In genomic region chr14:99930420-99931274, GRCh38 we compare ENCODE assay signal across 9 cellular contexts.
DNase-seq lines count a peak whose midpoint lies in the region; ATAC-seq, FAIRE-seq and TF ChIP-seq lines count a peak whose summit lies in the region.
"Had no signal": no experiment of that assay in that cellular context is flagged by ENCODE, and none has a peak within 500 bp of the region (broad histone marks: within the 10 kb centered on the region; RNA-seq: fewer than 3 reads in every experiment).

No MANE protein-coding gene starts in this region.

- BruUV-seq in K562 (replicated peaks; lab: Mats Ljungman, UMichigan): no TSS peak

- WGBS in K562 (ENCODE audit: insufficient coverage, low coverage, missing lambda C conversion rate): 2% methylated on average over 6 of the region's 6 CpGs

- no peak for FAIRE-seq in K562 (lab: Jason Lieb, UNC)

- H3K4me2 ChIP-seq in K562 (ENCODE audit: insufficient read depth, low read length): no peak overlapping the region

- ATAC-seq in GM18511 (IDR thresholded peaks at IDR 0.05; ENCODE audit: unreplicated experiment): peak; percentile 88
- peak; percentile 61 for ATAC-seq in GM19467 (IDR thresholded peaks at IDR 0.05; ENCODE audit: unreplicated experiment)
- peak; percentile 72 for ATAC-seq in HG03175 (IDR thresholded peaks at IDR 0.05; ENCODE audit: unreplicated experiment)
- ATAC-seq in K562: no peak
- no peak for ATAC-seq in sciatic nerve

- peaks cover 12% of the 10 kb centered on the region for H3K36me3 Mint-ChIP-seq in osteocyte (ENCODE audit: unreplicated experiment)

- no peaks in the 10 kb centered on the region for H3K4me1 Mint-ChIP-seq in osteocyte (ENCODE audit: unreplicated experiment)

- no peaks in the 10 kb centered on the region for H3K27me3 Mint-ChIP-seq in osteocyte (ENCODE audit: unreplicated experiment)

- no peaks in the 10 kb centered on the region for H3K79me2 ChIP-seq in K562 (ENCODE audit: control insufficient read depth, insufficient read depth, low read length)

- H3K9me3 ChIP-seq in K562 (replicated peaks; ENCODE audit: control insufficient read depth, insufficient read depth, low read depth, low read length): no peaks in the 10 kb centered on the region

- no peak overlapping the region for H3K27ac Mint-ChIP-seq in osteocyte (ENCODE audit: unreplicated experiment)

- POLR2A ChIA-PET in K562 (lab: Yijun Ruan, JAX): interaction anchor here (0.6 kb wide), 3 partner anchors 14 to 18 kb away, joined by 3 to 4 read pairs (median 3); no protein-coding TSS in a partner anchor

- TF ChIP-seq CTCF in K562 (IDR thresholded peaks at IDR 0.05 in 2 of 3, conservative IDR thresholded peaks at IDR 0.05 in 1 of 3; ENCODE audit: insufficient read depth in 2 of 3, low read depth in 1 of 3, low read length in 3 of 3) (no peak), osteocyte (IDR thresholded peaks at IDR 0.05) (no peak)

- H3K4me3 Mint-ChIP-seq in osteocyte (ENCODE audit: unreplicated experiment): no peak overlapping the region
- H3K4me3 Mint-ChIP-seq: neural crest cell had no signal

- no peak overlapping the region for H3K4me3 ChIP-seq in K562

- no peaks in the 10 kb centered on the region for H3K4me1 ChIP-seq in K562 (replicated peaks in 1 of 2; ENCODE audit: control insufficient read depth in 2 of 2, insufficient read depth in 2 of 2, low read length in 2 of 2)

- peaks cover 7 to 48% of the 10 kb centered on the region in 2 experiments; a peak in 4 of 5 replicates for H3K27me3 ChIP-seq in K562 (ENCODE audit: control insufficient read depth in 2 of 2, insufficient read depth in 2 of 2, low read length in 2 of 2)

- CTCF ChIA-PET in K562 (lab: Yijun Ruan, JAX; ENCODE audit: low intra/inter-chr PET ratio): no interaction called here

- no peak for TF ChIP-seq POLR2A in K562 (conservative IDR thresholded peaks at IDR 0.05)

- H3K9me3 Mint-ChIP-seq in osteocyte (ENCODE audit: unreplicated experiment): peaks cover 6% of the 10 kb centered on the region

- no peaks in the 10 kb centered on the region for H4K20me1 ChIP-seq in K562 (replicated peaks; ENCODE audit: control insufficient read depth, insufficient read depth, low read length)

- H3K9me1 ChIP-seq in K562 (ENCODE audit: control insufficient read depth, insufficient read depth, low read length): no peaks in the 10 kb centered on the region

- in situ Hi-C loops in K562 (cut with MboI): no loop called here

- TF ChIP-seq EP300 in K562 (IDR thresholded peaks at IDR 0.05; ENCODE audit: low read length): no peak

- no peak overlapping the region for H3K9ac ChIP-seq in K562 (ENCODE audit: insufficient read depth in 1 of 2, low read depth in 2 of 2, low read length in 2 of 2)

- no peaks in the 10 kb centered on the region for H3K36me3 ChIP-seq in K562 (ENCODE audit: control insufficient read depth, insufficient read depth, low read length)

- no peak overlapping the region for H2AFZ ChIP-seq in K562 (ENCODE audit: low read depth, low read length)

- no peak for TF ChIP-seq RAD21 in K562 (CRISPR knock-in tag; conservative IDR thresholded peaks at IDR 0.05 in 1 of 2, IDR thresholded peaks at IDR 0.05 in 1 of 2)

- H3K27ac ChIP-seq in K562 (ENCODE audit: extremely low read depth, low read depth, low read length): no peak overlapping the region

- intact Hi-C loops in K562 (cut with micrococcal nuclease): no loop called here
- intact Hi-C loops in sciatic nerve (cut with DNase I): no loop called here

- DNase-seq in K562 (ENCODE audit: extremely low read depth in 1 of 4, low spot score in 3 of 4): no peak
- no peak for DNase-seq in osteocyte (ENCODE audit: extremely low spot score, unreplicated experiment)
- no peak for DNase-seq in NCI-H2029 treated with DMSO at 0.1 percent for 48 hours (lab: John Stamatoyannopoulos, UW)
- no peak for DNase-seq in NCI-H2029 (lab: John Stamatoyannopoulos, UW)
- no peak for DNase-seq in sciatic nerve (ENCODE audit: low spot score)

TF ChIP-seq in K562, 482 proteins besides CTCF, POLR2A, EP300 and RAD21:
- TF ChIP-seq BDP1 (IDR thresholded peaks at IDR 0.05; ENCODE audit: insufficient read depth, insufficient read length) (no peak), NCOA6 (IDR thresholded peaks at IDR 0.05) (no peak), MCM2 (IDR thresholded peaks at IDR 0.05; ENCODE audit: low read depth) (no peak), POLR3A (IDR thresholded peaks at IDR 0.05; ENCODE audit: borderline replicate concordance, extremely low read depth, insufficient read depth, insufficient read length) (no peak), NFIC (IDR thresholded peaks at IDR 0.05) (peak; percentile 94), ETV6 (IDR thresholded peaks at IDR 0.05; ENCODE audit: borderline replicate concordance in 1 of 2, low read depth in 2 of 2, low read length in 1 of 2) (no peak), ETV6 (CRISPR knock-in tag; IDR thresholded peaks at IDR 0.05; ENCODE audit: borderline replicate concordance) (no peak), CXXC5 (CRISPR knock-in tag; IDR thresholded peaks at IDR 0.05) (no peak), GABPA (tag; conservative IDR thresholded peaks at IDR 0.05; ENCODE audit: low read depth) (no peak), HDAC1 (IDR thresholded peaks at IDR 0.05) (no peak), ETS2 (tag; IDR thresholded peaks at IDR 0.05; ENCODE audit: borderline replicate concordance, poor library complexity, severe bottlenecking) (no peak), SAP30 (IDR thresholded peaks at IDR 0.05; ENCODE audit: borderline replicate concordance, insufficient read depth, low read depth, low read length, poor library complexity, severe bottlenecking) (no peak), GABPB1 (CRISPR knock-in tag; IDR thresholded peaks at IDR 0.05) (no peak), E4F1 (CRISPR knock-in tag; IDR thresholded peaks at IDR 0.05; ENCODE audit: borderline replicate concordance) (no peak), KDM4B (IDR thresholded peaks at IDR 0.05; ENCODE audit: borderline replicate concordance in 2 of 2, low read depth in 1 of 2) (no peak), CEBPZ (IDR thresholded peaks at IDR 0.05; ENCODE audit: borderline replicate concordance, low read depth, low read length) (no peak), POLR2G (IDR thresholded peaks at IDR 0.05; ENCODE audit: low read depth, low read length) (no peak), NFIX (CRISPR knock-in tag; IDR thresholded peaks at IDR 0.05; ENCODE audit: low read depth) (peak; percentile 93)

Comparison
In these comparisons a context has a peak if more than half of its experiments do, and no peak if none do; other contexts are left out.
1. ATAC-seq: peak in GM18511 (single experiment), GM19467 (single experiment) and HG03175 (single experiment); none in K562 (single experiment) and sciatic nerve (single experiment).